ENCODE assay signal across 10 cellular contexts in the genomic region with DNA sequence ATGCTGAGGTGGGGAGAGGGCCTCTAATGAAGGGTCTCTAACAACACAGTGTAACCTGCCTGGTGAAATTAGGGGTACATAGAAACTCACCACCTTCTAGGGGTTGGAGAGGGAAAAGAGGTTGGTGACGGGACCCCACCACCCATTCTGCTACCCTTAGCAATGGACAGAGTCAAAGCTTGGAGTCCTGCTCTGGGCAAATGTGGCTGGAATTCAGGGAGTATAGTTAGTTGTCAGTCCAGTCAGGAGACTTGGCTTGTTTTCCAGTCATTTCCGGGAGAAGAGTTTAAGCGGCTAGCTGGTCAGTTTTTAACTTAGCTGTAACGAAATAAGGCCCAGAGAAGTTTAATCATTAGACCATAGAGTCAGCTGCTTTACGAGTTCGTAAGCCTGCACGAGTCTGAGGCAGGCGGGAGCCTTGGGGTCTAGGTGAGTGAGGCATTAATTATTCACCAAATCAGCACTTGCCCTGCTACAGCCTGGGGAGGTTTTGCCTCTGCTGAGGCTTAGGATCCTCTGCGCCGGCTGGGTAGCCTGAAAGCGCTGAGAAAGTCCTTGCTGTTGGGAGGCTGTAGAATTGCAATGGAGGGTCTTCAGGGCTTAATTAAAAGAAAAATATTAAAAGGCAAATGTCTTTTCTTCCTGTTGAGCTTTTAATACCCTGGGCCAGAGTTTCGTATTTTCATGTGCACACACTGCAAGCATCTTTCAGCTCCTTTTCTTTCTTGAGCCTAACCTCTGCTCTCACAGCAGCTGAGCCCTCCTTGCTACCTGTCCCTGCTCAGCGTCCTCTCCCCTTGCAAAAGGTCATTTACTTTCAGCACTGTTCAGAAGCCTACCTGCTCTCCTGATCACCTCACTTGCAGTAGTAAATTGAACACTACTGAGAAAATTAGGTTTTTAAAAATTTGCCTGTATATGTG. TPM values are rescaled to one million over a fixed set of nuclear protein-coding genes. Genes with fewer than 3 reads are reported as not detected.
A peak's percentile ranks its signal among the peaks of the same experiment; 100 is the strongest.
DNase-seq lines count a peak whose midpoint lies in the region; ATAC-seq and TF ChIP-seq lines count a peak whose summit lies in the region.
"Had no signal": no experiment of that assay in that cellular context is flagged by ENCODE, and none has a peak within 500 bp of the region (broad histone marks: within the 10 kb centered on the region; RNA-seq: fewer than 3 reads in every experiment).

No MANE protein-coding gene starts in this region.

- H3K9me3 Mint-ChIP-seq in activated CD8-positive, alpha-beta T cell treated with anti-CD3 and anti-CD28 coated beads for 36 hours: no peaks in the 10 kb centered on the region
- H3K9me3 Mint-ChIP-seq in activated CD8-positive, alpha-beta T cell treated with anti-CD3 and anti-CD28 coated beads, Interleukin-2, amount 10 ng/mL, durations not matched to agents 7 days and 5 days (ENCODE audit: insufficient read depth): no peaks in the 10 kb centered on the region
- H3K9me3 Mint-ChIP-seq in WTC11: no peaks in the 10 kb centered on the region

- H3K36me3 ChIP-seq in tibial nerve: no peaks in the 10 kb centered on the region
- H3K36me3 ChIP-seq: BLaER1 had no signal

- H3K27ac Mint-ChIP-seq in activated CD8-positive, alpha-beta T cell treated with anti-CD3 and anti-CD28 coated beads for 36 hours: no peak overlapping the region
- no peak overlapping the region for H3K27ac Mint-ChIP-seq in activated CD8-positive, alpha-beta T cell treated with anti-CD3 and anti-CD28 coated beads, Interleukin-2, amount 10 ng/mL, durations not matched to agents 7 days and 5 days
- H3K27ac Mint-ChIP-seq in WTC11: no peak overlapping the region

- H3K36me3 Mint-ChIP-seq in activated CD8-positive, alpha-beta T cell treated with anti-CD3 and anti-CD28 coated beads for 36 hours (ENCODE audit: low read depth): no peaks in the 10 kb centered on the region
- no peaks in the 10 kb centered on the region for H3K36me3 Mint-ChIP-seq in activated CD8-positive, alpha-beta T cell treated with anti-CD3 and anti-CD28 coated beads, Interleukin-2, amount 10 ng/mL, durations not matched to agents 7 days and 5 days (ENCODE audit: low read depth)
- H3K36me3 Mint-ChIP-seq in WTC11: no peaks in the 10 kb centered on the region; the same call in 1 of the 2 replicates

- CTCF ChIA-PET in activated CD8-positive, alpha-beta T cell treated with anti-CD3 and anti-CD28 coated beads for 36 hours (lab: Charles Lee): interaction anchor here (0.9 to 1.7 kb wide), 4 partner anchors 12 to 124 kb away, joined by 3 to 4 read pairs (median 3); no protein-coding TSS in a partner anchor
- CTCF ChIA-PET in activated CD8-positive, alpha-beta T cell treated with anti-CD3 and anti-CD28 coated beads, Interleukin-2, amount 10 ng/mL, durations not matched to agents 7 days and 5 days (lab: Charles Lee): interaction anchor here (1.3 to 2.0 kb wide), 3 partner anchors 11 to 141 kb away, joined by 4 to 5 read pairs (median 4); no protein-coding TSS in a partner anchor
- CTCF ChIA-PET in WTC11 (lab: Charles Lee): interaction anchor here (0.9 to 5.8 kb wide), 5 partner anchors 10 to 141 kb away, joined by 3 to 37 read pairs (median 5); no protein-coding TSS in a partner anchor

- peaks cover 19% of the 10 kb centered on the region for H3K4me1 Mint-ChIP-seq in activated CD8-positive, alpha-beta T cell treated with anti-CD3 and anti-CD28 coated beads for 36 hours (ENCODE audit: low read depth)
- peaks cover 16% of the 10 kb centered on the region for H3K4me1 Mint-ChIP-seq in activated CD8-positive, alpha-beta T cell treated with anti-CD3 and anti-CD28 coated beads, Interleukin-2, amount 10 ng/mL, durations not matched to agents 7 days and 5 days (ENCODE audit: low read depth)
- H3K4me1 Mint-ChIP-seq in WTC11: peaks cover 30% of the 10 kb centered on the region

- H3K27ac ChIP-seq in tibial nerve: peak overlapping the region in 3 of 4 donors; percentile 50 to 91 (median 88)
- H3K27ac ChIP-seq: BLaER1 had no signal

- intact Hi-C loops in activated CD8-positive, alpha-beta T cell treated with anti-CD3 and anti-CD28 coated beads for 36 hours (cut with micrococcal nuclease): no loop called here

- no peak for ATAC-seq in activated CD8-positive, alpha-beta T cell treated with anti-CD3 and anti-CD28 coated beads for 36 hours
- no peak for ATAC-seq in activated CD8-positive, alpha-beta T cell treated with anti-CD3 and anti-CD28 coated beads, Interleukin-2, amount 10 ng/mL, durations not matched to agents 7 days and 5 days
- ATAC-seq in WTC11: peak; percentile 27

- no peak for TF ChIP-seq EP300 in tibial nerve (IDR thresholded peaks at IDR 0.05)

- H3K4me3 ChIP-seq in tibial nerve: no peak overlapping the region

- H3K27me3 Mint-ChIP-seq in activated CD8-positive, alpha-beta T cell treated with anti-CD3 and anti-CD28 coated beads for 36 hours: peaks cover 57% of the 10 kb centered on the region
- peaks cover 56% of the 10 kb centered on the region for H3K27me3 Mint-ChIP-seq in activated CD8-positive, alpha-beta T cell treated with anti-CD3 and anti-CD28 coated beads, Interleukin-2, amount 10 ng/mL, durations not matched to agents 7 days and 5 days (ENCODE audit: low read depth)
- H3K27me3 Mint-ChIP-seq in WTC11 (ENCODE audit: low read depth): peaks cover 79% of the 10 kb centered on the region

- H3K9me3 ChIP-seq in tibial nerve: no peaks in the 10 kb centered on the region

- no peak for TF ChIP-seq POLR2A in tibial nerve (IDR thresholded peaks at IDR 0.05)

- POLR2A ChIA-PET in activated CD8-positive, alpha-beta T cell treated with anti-CD3 and anti-CD28 coated beads for 36 hours (lab: Charles Lee): interaction anchor here (1.1 kb wide), 1 partner anchor 17 kb away, joined by 3 read pairs; no protein-coding TSS in a partner anchor
- POLR2A ChIA-PET in activated CD8-positive, alpha-beta T cell treated with anti-CD3 and anti-CD28 coated beads, Interleukin-2, amount 10 ng/mL, durations not matched to agents 7 days and 5 days (lab: Charles Lee): interaction anchor here (0.6 kb wide), 1 partner anchor 459 kb away, joined by 3 read pairs; no protein-coding TSS in a partner anchor
- POLR2A ChIA-PET in WTC11 (lab: Charles Lee): interaction anchor here (0.6 to 1.0 kb wide), 2 partner anchors 33 to 41 kb away, joined by 4 to 5 read pairs; no protein-coding TSS in a partner anchor

- TF ChIP-seq CTCF in activated CD8-positive, alpha-beta T cell treated with anti-CD3 and anti-CD28 coated beads for 36 hours (IDR thresholded peaks at IDR 0.05): no peak
- no peak for TF ChIP-seq CTCF in WTC11 (IDR thresholded peaks at IDR 0.05)
- TF ChIP-seq CTCF in tibial nerve (IDR thresholded peaks at IDR 0.05): no peak

- H3K4me1 ChIP-seq in tibial nerve: peaks cover 0 to 39% (median 15%) of the 10 kb centered on the region in 4 donors

- no peaks in the 10 kb centered on the region for H3K27me3 ChIP-seq in tibial nerve

- H3K4me3 Mint-ChIP-seq in activated CD8-positive, alpha-beta T cell treated with anti-CD3 and anti-CD28 coated beads for 36 hours: peak overlapping the region; percentile 3
- no peak overlapping the region for H3K4me3 Mint-ChIP-seq in activated CD8-positive, alpha-beta T cell treated with anti-CD3 and anti-CD28 coated beads, Interleukin-2, amount 10 ng/mL, durations not matched to agents 7 days and 5 days
- peak overlapping the region; percentile 90 for H3K4me3 Mint-ChIP-seq in WTC11

- DNase-seq in activated CD8-positive, alpha-beta T cell treated with anti-CD3 and anti-CD28 coated beads for 36 hours: peak; percentile 4
- DNase-seq in activated CD8-positive, alpha-beta T cell treated with anti-CD3 and anti-CD28 coated beads, Interleukin-2, amount 10 ng/mL, durations not matched to agents 7 days and 5 days: no peak
- DNase-seq in WTC11 (ENCODE audit: low spot score) (peak; percentile 29), islet precursor cell (peak; percentile 79), tibial nerve (ENCODE audit: low spot score in 2 of 2) (peak in 1 of 2 donors; percentile 35), 8988T (no peak), NCI-H1694 treated with DMSO at 0.1 percent for 48 hours (lab: John Stamatoyannopoulos, UW) (no peak), NCI-H187 treated with DMSO at 0.1 percent for 48 hours (lab: John Stamatoyannopoulos, UW) (no peak)
- DNase-seq: NCI-H345 had no signal

- WGBS in tibial nerve, 2 donors: 52 to 54% methylated on average over 13 of the region's 13 CpGs

TF ChIP-seq in WTC11, 78 proteins besides CTCF, POLR2A, EP300 and RAD21:
- TF ChIP-seq, protein P1, sequence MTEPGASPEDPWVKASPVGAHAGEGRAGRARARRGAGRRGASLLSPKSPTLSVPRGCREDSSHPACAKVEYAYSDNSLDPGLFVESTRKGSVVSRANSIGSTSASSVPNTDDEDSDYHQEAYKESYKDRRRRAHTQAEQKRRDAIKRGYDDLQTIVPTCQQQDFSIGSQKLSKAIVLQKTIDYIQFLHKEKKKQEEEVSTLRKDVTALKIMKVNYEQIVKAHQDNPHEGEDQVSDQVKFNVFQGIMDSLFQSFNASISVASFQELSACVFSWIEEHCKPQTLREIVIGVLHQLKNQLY (CRISPR knock-in tag; IDR thresholded peaks at IDR 0.05): no peak
- TF ChIP-seq SOX15 (CRISPR knock-in tag; IDR thresholded peaks at IDR 0.05) (no peak), RORB (CRISPR knock-in tag; IDR thresholded peaks at IDR 0.05) (no peak), ZNF263 (CRISPR knock-in tag; IDR thresholded peaks at IDR 0.05; ENCODE audit: low read depth) (no peak), TEAD1 (CRISPR knock-in tag; IDR thresholded peaks at IDR 0.05) (no peak)
- TF ChIP-seq, protein P2, sequence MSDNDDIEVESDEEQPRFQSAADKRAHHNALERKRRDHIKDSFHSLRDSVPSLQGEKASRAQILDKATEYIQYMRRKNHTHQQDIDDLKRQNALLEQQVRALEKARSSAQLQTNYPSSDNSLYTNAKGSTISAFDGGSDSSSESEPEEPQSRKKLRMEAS (CRISPR knock-in tag; IDR thresholded peaks at IDR 0.05): no peak
- TF ChIP-seq, protein P3, sequence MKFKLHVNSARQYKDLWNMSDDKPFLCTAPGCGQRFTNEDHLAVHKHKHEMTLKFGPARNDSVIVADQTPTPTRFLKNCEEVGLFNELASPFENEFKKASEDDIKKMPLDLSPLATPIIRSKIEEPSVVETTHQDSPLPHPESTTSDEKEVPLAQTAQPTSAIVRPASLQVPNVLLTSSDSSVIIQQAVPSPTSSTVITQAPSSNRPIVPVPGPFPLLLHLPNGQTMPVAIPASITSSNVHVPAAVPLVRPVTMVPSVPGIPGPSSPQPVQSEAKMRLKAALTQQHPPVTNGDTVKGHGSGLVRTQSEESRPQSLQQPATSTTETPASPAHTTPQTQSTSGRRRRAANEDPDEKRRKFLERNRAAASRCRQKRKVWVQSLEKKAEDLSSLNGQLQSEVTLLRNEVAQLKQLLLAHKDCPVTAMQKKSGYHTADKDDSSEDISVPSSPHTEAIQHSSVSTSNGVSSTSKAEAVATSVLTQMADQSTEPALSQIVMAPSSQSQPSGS (CRISPR knock-in tag; IDR thresholded peaks at IDR 0.05; ENCODE audit: borderline replicate concordance, low read depth): no peak
TF ChIP-seq in WTC11: peak in this region for 0.

RNA-seq across cellular contexts. Expression of a gene that starts 1.5 kb away (rescaled TPM):
- total RNA-seq in activated CD8-positive, alpha-beta T cell treated with anti-CD3 and anti-CD28 coated beads for 36 hours: under 1 TPM; 0.20 to 0.36 TPM
- total RNA-seq in activated CD8-positive, alpha-beta T cell treated with anti-CD3 and anti-CD28 coated beads, Interleukin-2, amount 10 ng/mL, durations not matched to agents 7 days and 5 days: not detected
- total RNA-seq in WTC11 (2021): 77.8 to 101 TPM (median 78.4 TPM) in 3 replicates
- total RNA-seq in tibial nerve: 100 to 1,000 TPM; 232 to 563 (median 357) TPM

Comparison
In these comparisons a context has a peak if more than half of its experiments do, and no peak if none do; other contexts are left out.
1. DNase-seq: peak in activated CD8-positive, alpha-beta T cell treated with anti-CD3 and anti-CD28 coated beads for 36 hours (single experiment), WTC11 (single experiment) and islet precursor cell (single experiment); none in activated CD8-positive, alpha-beta T cell treated with anti-CD3 and anti-CD28 coated beads, Interleukin-2, amount 10 ng/mL, durations not matched to agents 7 days and 5 days (single experiment), 8988T (single experiment), NCI-H1694 treated with DMSO at 0.1 percent for 48 hours (single experiment) and NCI-H187 treated with DMSO at 0.1 percent for 48 hours (single experiment).
2. RNA of a gene that starts 1.5 kb away (total RNA-seq): 232 to 563 TPM in tibial nerve and 77.8 to 101 TPM in WTC11; 0.20 to 0.36 TPM in activated CD8-positive, alpha-beta T cell treated with anti-CD3 and anti-CD28 coated beads for 36 hours and not detected in activated CD8-positive, alpha-beta T cell treated with anti-CD3 and anti-CD28 coated beads, Interleukin-2, amount 10 ng/mL, durations not matched to agents 7 days and 5 days; every median in the first group is over 10 times any median in the second.